27 cellular contexts compared by ENCODE assay signal in genomic region chr3:126696701-126697267, GRCh38. TPM values are rescaled to one million over a fixed set of nuclear protein-coding genes. Genes with fewer than 3 reads are reported as not detected.
DNase-seq lines count a peak whose midpoint lies in the region; ATAC-seq, FAIRE-seq and TF ChIP-seq lines count a peak whose summit lies in the region.
"Had no signal": no experiment of that assay in that cellular context is flagged by ENCODE, and none has a peak within 500 bp of the region (broad histone marks: within the 10 kb centered on the region; RNA-seq: fewer than 3 reads in every experiment).

No MANE protein-coding gene starts in this region.

- H3K4me2 ChIP-seq in K562 (ENCODE audit: insufficient read depth, low read length) = no peak overlapping the region
- H3K4me2 ChIP-seq in keratinocyte (ENCODE audit: control insufficient read depth, extremely low read depth, insufficient read depth, low read depth, low read length) = no peak overlapping the region

- H3K36me3 ChIP-seq in K562 (ENCODE audit: control insufficient read depth, insufficient read depth, low read length) = no peaks in the 10 kb centered on the region
- no peaks in the 10 kb centered on the region for H3K36me3 ChIP-seq in keratinocyte (ENCODE audit: control insufficient read depth in 2 of 2, extremely low read depth in 1 of 2, insufficient read depth in 2 of 2, low read length in 2 of 2)
- H3K36me3 ChIP-seq in upper lobe of right lung = no peaks in the 10 kb centered on the region
- no peaks in the 10 kb centered on the region for H3K36me3 ChIP-seq in sigmoid colon
- H3K36me3 ChIP-seq: BE2C had no signal

- 0 out of 5 replicates have a peak, but pooled peaks cover 0 to 5% of the 10 kb centered on the region in 2 experiments for H3K27me3 ChIP-seq in K562 (ENCODE audit: control insufficient read depth in 2 of 2, insufficient read depth in 2 of 2, low read length in 2 of 2)
- peaks cover 9% of the 10 kb centered on the region for H3K27me3 ChIP-seq in keratinocyte (ENCODE audit: control insufficient read depth, extremely low read depth, insufficient read depth, low read length)
- H3K27me3 ChIP-seq in upper lobe of right lung = peaks cover 7% of the 10 kb centered on the region
- peaks cover 0 to 4% (median 0%) of the 10 kb centered on the region in 3 donors for H3K27me3 ChIP-seq in sigmoid colon
- H3K27me3 ChIP-seq: BE2C had no signal

- ATAC-seq in K562 (no peak), upper lobe of right lung (peak; percentile 70)
- ATAC-seq: GM12878, HepG2 had no signal

- intact Hi-C loops in K562 (cut with micrococcal nuclease) (no loop called here), upper lobe of right lung (cut with DNase I) (no loop called here), sigmoid colon (cut with DNase I) (no loop called here)

- H3K79me2 ChIP-seq in K562 (ENCODE audit: control insufficient read depth, insufficient read depth, low read length) = no peaks in the 10 kb centered on the region
- no peaks in the 10 kb centered on the region for H3K79me2 ChIP-seq in keratinocyte (ENCODE audit: control insufficient read depth, insufficient read depth, low read length)

- H3K9ac ChIP-seq in K562 (ENCODE audit: insufficient read depth in 1 of 2, low read depth in 2 of 2, low read length in 2 of 2) (no peak overlapping the region), keratinocyte (ENCODE audit: control insufficient read depth, extremely low read depth, insufficient read depth, low read length) (no peak overlapping the region)

- no peak for TF ChIP-seq CTCF in K562 (IDR thresholded peaks at IDR 0.05 in 2 of 3, conservative IDR thresholded peaks at IDR 0.05 in 1 of 3; ENCODE audit: insufficient read depth in 2 of 3, low read depth in 1 of 3, low read length in 3 of 3)
- TF ChIP-seq CTCF in keratinocyte (optimal IDR thresholded peaks at IDR 0.05 in 1 of 3, IDR thresholded peaks at IDR 0.05 in 1 of 3, conservative IDR thresholded peaks at IDR 0.05 in 1 of 3; ENCODE audit: extremely low read depth in 1 of 3, insufficient read depth in 2 of 3, low read length in 3 of 3) = no peak
- no peak for TF ChIP-seq CTCF in upper lobe of right lung (IDR thresholded peaks at IDR 0.05)
- no peak for TF ChIP-seq CTCF in sigmoid colon (IDR thresholded peaks at IDR 0.05)

- TF ChIP-seq POLR2A in K562 (conservative IDR thresholded peaks at IDR 0.05) (no peak), sigmoid colon (IDR thresholded peaks at IDR 0.05) (no peak)

- CTCF ChIA-PET in K562 (lab: Yijun Ruan, JAX; ENCODE audit: low intra/inter-chr PET ratio) = no interaction called here

- dilution Hi-C loops in keratinocyte (cut with MboI; ENCODE audit: extremely low pct_ligation_motif_present, low sequenced_read_pairs) = no loop called here

- no peak overlapping the region for H3K27ac ChIP-seq in K562 (ENCODE audit: extremely low read depth, low read depth, low read length)
- no peak overlapping the region for H3K27ac ChIP-seq in keratinocyte (ENCODE audit: control insufficient read depth, insufficient read depth, low read length)
- H3K27ac ChIP-seq in upper lobe of right lung = no peak overlapping the region
- no peak overlapping the region for H3K27ac ChIP-seq in caudate nucleus (ENCODE audit: low read depth, low read length)
- H3K27ac ChIP-seq in sigmoid colon = no peak overlapping the region
- H3K27ac ChIP-seq: 22Rv1 had no signal

- H3K9me3 ChIP-seq in K562 (replicated peaks; ENCODE audit: control insufficient read depth, insufficient read depth, low read depth, low read length) (no peaks in the 10 kb centered on the region), keratinocyte (ENCODE audit: control insufficient read depth, low read depth, low read length) (no peaks in the 10 kb centered on the region), upper lobe of right lung (no peaks in the 10 kb centered on the region), sigmoid colon (no peaks in the 10 kb centered on the region)
- H3K9me3 ChIP-seq: BE2C had no signal

- no peak for FAIRE-seq in K562 (lab: Jason Lieb, UNC)
- FAIRE-seq in keratinocyte (lab: Jason Lieb, UNC) = peak; percentile 9
- FAIRE-seq: GM12878, H54, HepG2 had no signal

- TF ChIP-seq RAD21 in K562 (CRISPR knock-in tag; conservative IDR thresholded peaks at IDR 0.05 in 1 of 2, IDR thresholded peaks at IDR 0.05 in 1 of 2) = no peak

- H3K4me1 ChIP-seq in K562 (replicated peaks in 1 of 2; ENCODE audit: control insufficient read depth in 2 of 2, insufficient read depth in 2 of 2, low read length in 2 of 2) (peaks cover 0 to 3% of the 10 kb centered on the region in 2 experiments; a peak in 3 of 5 replicates), keratinocyte (ENCODE audit: control insufficient read depth, extremely low read depth, insufficient read depth, low read length) (no peaks in the 10 kb centered on the region), upper lobe of right lung (no peaks in the 10 kb centered on the region), sigmoid colon (no peaks in the 10 kb centered on the region)
- H3K4me1 ChIP-seq: BE2C had no signal

- POLR2A ChIA-PET in K562 (lab: Yijun Ruan, JAX) = no interaction called here

- TF ChIP-seq EP300 in K562 (IDR thresholded peaks at IDR 0.05; ENCODE audit: low read length) (no peak), sigmoid colon (IDR thresholded peaks at IDR 0.05) (no peak)

- in situ Hi-C loops in K562 (cut with MboI) = no loop called here

- H3K9me1 ChIP-seq in K562 (ENCODE audit: control insufficient read depth, insufficient read depth, low read length) = no peaks in the 10 kb centered on the region
- H3K9me1 ChIP-seq in keratinocyte (ENCODE audit: control insufficient read depth, extremely low read depth, insufficient read depth, low read length) = no peaks in the 10 kb centered on the region

- H3K4me3 ChIP-seq in K562 = no peak overlapping the region
- H3K4me3 ChIP-seq in keratinocyte (ENCODE audit: control insufficient read depth in 2 of 3, extremely low read depth in 1 of 3, insufficient read depth in 2 of 3, low read depth in 1 of 3, low read length in 3 of 3) = no peak overlapping the region
- no peak overlapping the region for H3K4me3 ChIP-seq in upper lobe of right lung
- no peak overlapping the region for H3K4me3 ChIP-seq in sigmoid colon
- H3K4me3 ChIP-seq: GM12878 had no signal

- no TSS peak for BruUV-seq in K562 (replicated peaks; lab: Mats Ljungman, UMichigan)

- H2AFZ ChIP-seq in K562 (ENCODE audit: low read depth, low read length) (0 out of 2 replicates have a peak overlapping the region, but pooled peaks have one; percentile 16), keratinocyte (ENCODE audit: control insufficient read depth, low read length) (no peak overlapping the region)

- DNase-seq in NCI-H2171 treated with DMSO at 0.1 percent for 48 hours (lab: John Stamatoyannopoulos, UW) (peak; percentile 17), NCI-H2171 (lab: John Stamatoyannopoulos, UW) (no peak), K562 (ENCODE audit: extremely low read depth in 1 of 4, low spot score in 3 of 4) (no peak), keratinocyte (ENCODE audit: low read depth, low spot score) (no peak), upper lobe of right lung (no peak), caudate nucleus (lab: John Stamatoyannopoulos, UW) (no peak), sigmoid colon (no peak), SHP77 (lab: John Stamatoyannopoulos, UW) (no peak)
- DNase-seq: ACHN, BE2C, DMS53, EL, GDM1, Kasumi-1, MV-4-11, NCI-H1105 treated with DMSO at 0.1 percent for 48 hours, NCI-H146, NCI-H1930, NCI-H226, NCI-H510A, NCI-H69, Right ventricle myocardium superior, RPMI8226 had no signal

- H4K20me1 ChIP-seq in K562 (replicated peaks; ENCODE audit: control insufficient read depth, insufficient read depth, low read length) = no peaks in the 10 kb centered on the region
- no peaks in the 10 kb centered on the region for H4K20me1 ChIP-seq in keratinocyte (ENCODE audit: control insufficient read depth, extremely low read depth, insufficient read depth, low read length)

- 5% methylated on average over 4 of the region's 5 CpGs for WGBS in K562 (ENCODE audit: insufficient coverage, low coverage, missing lambda C conversion rate)
- 79 to 83% methylated on average over 5 of the region's 5 CpGs for WGBS in sigmoid colon, 2 donors

RNA-seq across cellular contexts. Expression of gene CHCHD6, which starts 7.3 kb away (rescaled TPM):
- 8.7 and 19.3 TPM in 2 replicates for total RNA-seq in K562 (2011; cell fraction: chromatin; rRNA removed; ENCODE audit: low replicate concordance)
- 11.3 and 16.2 TPM in 2 replicates for total RNA-seq in K562 (2011; cell fraction: nucleolus; rRNA removed)
- 8.1 and 12.4 TPM in 2 replicates for total RNA-seq in K562 (2011; cell fraction: nucleoplasm; rRNA removed)
- total RNA-seq in K562 (2014; rRNA removed) = 13.8 and 18.9 TPM in 2 replicates
- total RNA-seq in K562 (2014; rRNA removed; fragmentation: Illumina TruSeq; extraction: Trizol) = 3.9 and 5.0 TPM in 2 replicates
- 9.6 and 10.9 TPM in 2 replicates for total RNA-seq in K562 (2015; rRNA removed; fragmentation: Illumina TruSeq; extraction: Trizol)
- total RNA-seq in K562 (2021) = 16.5 and 18.6 TPM in 2 replicates
- polyA plus RNA-seq in K562 (2011; rRNA removed) = 15.2 and 21.4 TPM in 2 replicates
- 18.7 and 21.5 TPM in 2 replicates for polyA plus RNA-seq in K562 (2011; cell fraction: cytosol; rRNA removed)
- 9.4 and 10.1 TPM in 2 replicates for polyA plus RNA-seq in K562 (2011; cell fraction: nucleus; rRNA removed)
- 17.4 and 79.0 TPM in 2 replicates for polyA plus RNA-seq in K562 (2012)
- polyA plus RNA-seq in K562 (2014; fragmentation: Illumina TruSeq; extraction: Trizol) = 7.6 and 10.4 TPM in 2 replicates
- polyA plus RNA-seq in K562 (2014; fragmentation: Nextera tagmentation; extraction: Ambion mirVana) = 1 to 10 TPM; 4.6 to 5.7 TPM
- 18.6 and 28.4 TPM in 2 replicates for polyA plus RNA-seq in K562 (2014; rRNA removed)
- 4.3 and 4.9 TPM in 2 replicates for polyA minus RNA-seq in K562 (2011; rRNA and poly(A)+ RNA removed)
- polyA minus RNA-seq in K562 (2011; cell fraction: cytosol; rRNA and poly(A)+ RNA removed) = 5.0 and 6.1 TPM in 2 replicates
- polyA minus RNA-seq in K562 (2011; cell fraction: nucleus; rRNA and poly(A)+ RNA removed) = 6.9 and 9.9 TPM in 2 replicates
- polyA plus RNA-seq in keratinocyte = 20.6 to 23.7 TPM (median 21.7 TPM) in 3 replicates
- 6.1 TPM for polyA plus RNA-seq in keratinocyte (2011; ENCODE audit: low read depth)
- polyA plus RNA-seq in keratinocyte (2011; cell fraction: cytosol; rRNA removed) = 13.5 and 25.9 TPM in 2 replicates
- polyA plus RNA-seq in keratinocyte (2011; cell fraction: nucleus; rRNA removed) = 10.4 and 14.8 TPM in 2 replicates
- 14.3 and 25.8 TPM in 2 replicates for polyA plus RNA-seq in keratinocyte (2012; ENCODE audit: low replicate concordance)
- 5.5 to 9.0 TPM (median 6.1 TPM) in 3 replicates for polyA minus RNA-seq in keratinocyte
- 14.6 TPM for polyA minus RNA-seq in keratinocyte (2011; cell fraction: cytosol; rRNA and poly(A)+ RNA removed)
- 9.2 and 9.3 TPM in 2 replicates for polyA minus RNA-seq in keratinocyte (2011; cell fraction: nucleus; rRNA and poly(A)+ RNA removed)
- total RNA-seq in upper lobe of right lung = 17.1 TPM
- 10 to 100 TPM in 3 of 4 donors, 1 to 10 TPM in 1; 8.0 to 20.9 (median 14.1) TPM for total RNA-seq in sigmoid colon
- polyA plus RNA-seq in sigmoid colon = 10 to 100 TPM; 11.8 to 15.5 (median 14.4) TPM

RNA-seq across cellular contexts. Expression of gene TXNRD3, which starts 41.9 kb away (rescaled TPM):
- total RNA-seq in K562 (2011; cell fraction: chromatin; rRNA removed; ENCODE audit: low replicate concordance) = 2.9 and 4.8 TPM in 2 replicates
- total RNA-seq in K562 (2011; cell fraction: nucleolus; rRNA removed) = 1.0 and 1.4 TPM in 2 replicates
- total RNA-seq in K562 (2011; cell fraction: nucleoplasm; rRNA removed) = 1.6 and 2.8 TPM in 2 replicates
- total RNA-seq in K562 (2014; rRNA removed) = 1.7 and 1.8 TPM in 2 replicates
- 2.1 and 2.3 TPM in 2 replicates for total RNA-seq in K562 (2014; rRNA removed; fragmentation: Illumina TruSeq; extraction: Trizol)
- total RNA-seq in K562 (2015; rRNA removed; fragmentation: Illumina TruSeq; extraction: Trizol) = 1.7 and 1.9 TPM in 2 replicates
- total RNA-seq in K562 (2021) = 1.5 and 2.1 TPM in 2 replicates
- polyA plus RNA-seq in K562 (2011; rRNA removed) = 1.4 and 2.3 TPM in 2 replicates
- polyA plus RNA-seq in K562 (2011; cell fraction: cytosol; rRNA removed) = 1.1 and 1.2 TPM in 2 replicates
- 4.6 and 5.5 TPM in 2 replicates for polyA plus RNA-seq in K562 (2011; cell fraction: nucleus; rRNA removed)
- polyA plus RNA-seq in K562 (2012) = 2.6 and 3.3 TPM in 2 replicates
- 2.0 and 2.2 TPM in 2 replicates for polyA plus RNA-seq in K562 (2014; fragmentation: Illumina TruSeq; extraction: Trizol)
- polyA plus RNA-seq in K562 (2014; fragmentation: Nextera tagmentation; extraction: Ambion mirVana) = 1 to 10 TPM in 1 of 2 experiments, under 1 TPM in 1; 0.96 to 1.1 TPM
- 1.7 and 2.6 TPM in 2 replicates for polyA plus RNA-seq in K562 (2014; rRNA removed)
- 2.4 and 2.8 TPM in 2 replicates for polyA minus RNA-seq in K562 (2011; rRNA and poly(A)+ RNA removed)
- polyA minus RNA-seq in K562 (2011; cell fraction: cytosol; rRNA and poly(A)+ RNA removed) = not detected in 2 replicates
- 0.94 and 1.9 TPM in 2 replicates for polyA minus RNA-seq in K562 (2011; cell fraction: nucleus; rRNA and poly(A)+ RNA removed)
- 6.3 to 11.0 TPM (median 9.7 TPM) in 3 replicates for polyA plus RNA-seq in keratinocyte
- 10.2 TPM for polyA plus RNA-seq in keratinocyte (2011; ENCODE audit: low read depth)
- polyA plus RNA-seq in keratinocyte (2011; cell fraction: cytosol; rRNA removed) = 10.2 and 11.7 TPM in 2 replicates
- polyA plus RNA-seq in keratinocyte (2011; cell fraction: nucleus; rRNA removed) = 13.5 and 17.2 TPM in 2 replicates
- 13.9 and 14.3 TPM in 2 replicates for polyA plus RNA-seq in keratinocyte (2012; ENCODE audit: low replicate concordance)
- 9.9 to 11.5 TPM (median 11.0 TPM) in 3 replicates for polyA minus RNA-seq in keratinocyte
- polyA minus RNA-seq in keratinocyte (2011; cell fraction: cytosol; rRNA and poly(A)+ RNA removed) = 3.8 TPM
- polyA minus RNA-seq in keratinocyte (2011; cell fraction: nucleus; rRNA and poly(A)+ RNA removed) = 6.8 and 13.4 TPM in 2 replicates
- total RNA-seq in upper lobe of right lung = 10.3 TPM
- total RNA-seq in sigmoid colon = 10 to 100 TPM; 13.2 to 21.4 (median 13.8) TPM
- polyA plus RNA-seq in sigmoid colon = 1 to 10 TPM; 2.5 to 3.4 (median 3.0) TPM
- total RNA-seq: GM12878 had no signal
- polyA plus RNA-seq: GM12878 had no signal
